16 cellular contexts compared by ENCODE assay signal in genomic region chr15:85000189-85000864, GRCh38. TPM values are rescaled to one million over a fixed set of nuclear protein-coding genes. Genes with fewer than 3 reads are reported as not detected.
DNase-seq lines count a peak whose midpoint lies in the region; ATAC-seq and TF ChIP-seq lines count a peak whose summit lies in the region.
"Had no signal": no experiment of that assay in that cellular context is flagged by ENCODE, and none has a peak within 500 bp of the region (broad histone marks: within the 10 kb centered on the region; RNA-seq: fewer than 3 reads in every experiment).

No MANE protein-coding gene starts in this region.

- H3K4me1 ChIP-seq in BLaER1 (peaks cover 50% of the 10 kb centered on the region), mammary epithelial cell (ENCODE audit: insufficient read depth, low read length) (no peaks in the 10 kb centered on the region), smooth muscle cell (ENCODE audit: low read depth) (no peaks in the 10 kb centered on the region)
- H3K4me1 ChIP-seq: BE2C had no signal

- ATAC-seq in left ventricle myocardium superior: peak; percentile 71
- ATAC-seq in HG02970 (IDR thresholded peaks at IDR 0.05; ENCODE audit: low FRiP score, unreplicated experiment): no peak
- no peak for ATAC-seq in GM19324 (IDR thresholded peaks at IDR 0.05; ENCODE audit: low FRiP score, unreplicated experiment)
- ATAC-seq: stimulated activated memory B cell treated with anti-CD40 and anti-IgM and Interleukin-4, amounts not matched to agents 10 μg/mL and 1 μg/mL and 100 μg/mL, for 72 hours had no signal

- DNase-seq in mammary epithelial cell (no peak), left ventricle myocardium superior (no peak), smooth muscle cell (lab: John Stamatoyannopoulos, UW; ENCODE audit: unreplicated experiment) (no peak), NCI-H1930 (lab: John Stamatoyannopoulos, UW) (no peak), cerebellum (ENCODE audit: low spot score) (no peak)
- DNase-seq: activated B cell treated with CpG ODN at 0.5 μM for 24 hours, BE2C, hippocampal formation, NCI-H187, NCI-H69, Peyer's patch had no signal

- no peaks in the 10 kb centered on the region for H3F3A ChIP-seq in smooth muscle cell (ENCODE audit: low read depth)

- in situ Hi-C loops in mammary epithelial cell (cut with MboI; ENCODE audit: low sequenced_read_pairs in 2 of 2): no loop called here

- TF ChIP-seq CTCF in mammary epithelial cell (conservative IDR thresholded peaks at IDR 0.05 in 1 of 2, IDR thresholded peaks at IDR 0.05 in 1 of 2; ENCODE audit: extremely low read depth in 1 of 2, insufficient read depth in 1 of 2, low read depth in 1 of 2, low read length in 2 of 2): no peak
- TF ChIP-seq CTCF in smooth muscle cell (IDR thresholded peaks at IDR 0.05; ENCODE audit: borderline replicate concordance, insufficient read depth, poor library complexity, severe bottlenecking): no peak

- CTCF ChIA-PET in mammary epithelial cell (lab: Charles Lee; ENCODE audit: low non-redundant PET): no interaction called here

- H3K27ac ChIP-seq in BLaER1 (peak overlapping the region; percentile 24; the same call in 1 of the 2 replicates), mammary epithelial cell (ENCODE audit: insufficient read depth, low read depth, low read length) (no peak overlapping the region), smooth muscle cell (ENCODE audit: low read depth) (no peak overlapping the region)

- intact Hi-C loops in mammary epithelial cell (cut with micrococcal nuclease): no loop called here
- intact Hi-C loops in left ventricle myocardium superior (cut with micrococcal nuclease): no loop called here

- no peaks in the 10 kb centered on the region for H3K27me3 ChIP-seq in BLaER1
- no peaks in the 10 kb centered on the region for H3K27me3 ChIP-seq in mammary epithelial cell (ENCODE audit: insufficient read depth, low read length)
- no peaks in the 10 kb centered on the region for H3K27me3 ChIP-seq in smooth muscle cell (ENCODE audit: low read depth)
- H3K27me3 ChIP-seq: BE2C, Peyer's patch had no signal

- H3K4me2 ChIP-seq in BLaER1: peak overlapping the region; percentile 58
- H3K4me2 ChIP-seq in mammary epithelial cell (ENCODE audit: insufficient read depth, low read depth, low read length): no peak overlapping the region
- H3K4me2 ChIP-seq in smooth muscle cell: peak overlapping the region; percentile 10

- H3K9me3 ChIP-seq in BLaER1 (no peaks in the 10 kb centered on the region), mammary epithelial cell (replicated peaks; ENCODE audit: insufficient read depth, low read length) (no peaks in the 10 kb centered on the region), smooth muscle cell (replicated peaks; ENCODE audit: low read depth) (no peaks in the 10 kb centered on the region)
- H3K9me3 ChIP-seq: BE2C, Peyer's patch had no signal

- H4K20me1 ChIP-seq in BLaER1 (peaks cover 5% of the 10 kb centered on the region; the same call in 1 of the 2 replicates), mammary epithelial cell (ENCODE audit: insufficient read depth, low read length) (no peaks in the 10 kb centered on the region), smooth muscle cell (ENCODE audit: low read depth) (peaks cover 95% of the 10 kb centered on the region)

- dilution Hi-C loops in mammary epithelial cell (cut with HindIII; ENCODE audit: low sequenced_read_pairs): no loop called here

- H3K9ac ChIP-seq in BLaER1: 0 out of 2 replicates have a peak overlapping the region, but pooled peaks have one; percentile 35
- peak overlapping the region; percentile 10 for H3K9ac ChIP-seq in mammary epithelial cell (ENCODE audit: insufficient read depth, low read length)
- no peak overlapping the region for H3K9ac ChIP-seq in smooth muscle cell (ENCODE audit: low read depth)

- H3K4me3 ChIP-seq in BLaER1 (no peak overlapping the region), mammary epithelial cell (replicated peaks in 1 of 3; ENCODE audit: insufficient read depth in 1 of 3, low read depth in 2 of 3, low read length in 3 of 3) (no peak overlapping the region), smooth muscle cell (no peak overlapping the region)
- H3K4me3 ChIP-seq: lung, Peyer's patch had no signal

- no peak overlapping the region for H2AFZ ChIP-seq in mammary epithelial cell (ENCODE audit: low read depth, low read length)
- H2AFZ ChIP-seq in smooth muscle cell (ENCODE audit: low read depth): no peak overlapping the region

- H3K36me3 ChIP-seq in BLaER1 (no peaks in the 10 kb centered on the region), mammary epithelial cell (ENCODE audit: insufficient read depth, low read length) (no peaks in the 10 kb centered on the region), smooth muscle cell (ENCODE audit: low read depth) (no peaks in the 10 kb centered on the region)
- H3K36me3 ChIP-seq: BE2C, Peyer's patch had no signal

- H3K79me2 ChIP-seq in mammary epithelial cell (ENCODE audit: insufficient read depth, low read length) (peaks cover 72% of the 10 kb centered on the region), smooth muscle cell (ENCODE audit: low read depth) (peaks cover 32% of the 10 kb centered on the region)

- no TSS peak for BruUV-seq in mammary epithelial cell (replicated peaks; lab: Mats Ljungman, UMichigan)

RNA-seq across cellular contexts. Expression of gene PDE8A, which starts 18.7 kb away (rescaled TPM):
- total RNA-seq in mammary epithelial cell: 10 to 100 TPM; 19.3 to 26.8 TPM
- 22.9 TPM for polyA plus RNA-seq in mammary epithelial cell
- polyA minus RNA-seq in mammary epithelial cell: 79.3 TPM
- total RNA-seq in left ventricle myocardium superior: 14.9 TPM
- total RNA-seq in smooth muscle cell: 17.5 and 19.8 TPM in 2 replicates
- 4.3 and 5.5 TPM in 2 replicates for polyA plus RNA-seq in smooth muscle cell
- 33.1 TPM for total RNA-seq in cerebellum
